In the genomic region with DNA sequence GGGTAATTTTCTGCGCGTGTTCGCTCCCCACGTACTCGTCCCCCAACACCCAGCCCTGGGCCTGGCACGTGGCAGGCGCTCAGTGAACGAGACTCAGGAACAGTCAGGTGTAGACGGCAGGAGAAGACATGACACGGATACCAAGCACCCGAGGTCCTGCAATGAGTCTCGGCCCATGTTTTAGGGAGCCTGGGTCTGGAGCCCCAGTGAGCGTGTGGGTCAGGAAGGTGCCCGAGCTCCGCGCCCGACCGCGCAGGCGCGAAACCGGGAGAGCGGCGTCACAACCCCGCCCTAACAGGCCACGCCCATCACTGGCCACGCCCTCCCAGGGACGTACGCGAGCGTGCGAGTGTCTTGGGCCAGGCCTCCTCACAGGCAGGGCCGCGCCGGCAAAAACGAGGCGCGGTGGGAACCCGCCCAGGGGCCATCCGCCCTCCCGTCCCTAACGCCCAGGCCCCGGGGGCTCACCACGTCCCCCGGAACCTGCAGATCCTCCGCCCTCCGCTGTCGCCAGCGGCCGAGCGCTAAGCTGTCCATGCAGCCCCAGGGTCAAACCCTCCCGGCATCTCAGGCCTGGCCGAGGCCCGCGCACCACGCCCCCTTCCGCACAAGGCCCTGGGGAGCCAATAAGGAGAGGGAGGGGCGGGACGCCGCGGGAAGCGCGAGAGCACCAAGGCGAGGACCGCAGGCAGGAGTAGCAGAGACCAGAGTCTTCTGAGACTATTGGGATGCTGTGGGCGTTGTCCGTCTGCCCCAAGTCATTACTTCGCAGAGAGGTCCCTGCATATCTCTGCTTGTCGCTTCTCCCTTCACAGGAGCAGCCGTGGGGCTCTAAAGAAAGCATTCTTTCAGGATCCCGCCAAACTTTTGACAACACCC, we compare ENCODE assay signal across 8 cellular contexts. TPM values are rescaled to one million over a fixed set of nuclear protein-coding genes. Genes with fewer than 3 reads are reported as not detected.
A peak's percentile ranks its signal among the peaks of the same experiment; 100 is the strongest.
DNase-seq lines count a peak whose midpoint lies in the region; ATAC-seq and TF ChIP-seq lines count a peak whose summit lies in the region.

A gene (minus strand): TSS at position 595 of the 879 bp plus-strand sequence. CDS start 58 bp downstream, at position 537.

- H3K27ac ChIP-seq in C4-2B: peak within 1 kb of the TSS; percentile 94
- H3K27ac ChIP-seq in liver (ENCODE audit: low read depth in 1 of 2, low read length in 2 of 2): peak within 1 kb of the TSS; percentile 72 to 95

- ATAC-seq in GM19395 (IDR thresholded peaks at IDR 0.05; ENCODE audit: unreplicated experiment) (peak; percentile 84), HG03558 (IDR thresholded peaks at IDR 0.05; ENCODE audit: extremely low read depth, unreplicated experiment) (peak; percentile 63)

- no peak for TF ChIP-seq RAD21 in liver (IDR thresholded peaks at IDR 0.05)

- H3K27me3 ChIP-seq in liver (ENCODE audit: control insufficient read depth in 4 of 4, insufficient read depth in 4 of 4, low read length in 3 of 4): no peaks in the 10 kb centered on the region

- peak within 1 kb of the TSS; percentile 71 to 80 for H3K9ac ChIP-seq in liver (ENCODE audit: low read depth in 1 of 2, low read length in 2 of 2)

- no peaks in the 10 kb centered on the region for H3K36me3 ChIP-seq in liver (ENCODE audit: control insufficient read depth in 4 of 4, insufficient read depth in 3 of 4, low read depth in 1 of 4, low read length in 3 of 4)

- peak; percentile 94 for DNase-seq in NCI-H748 (lab: John Stamatoyannopoulos, UW; ENCODE audit: unreplicated experiment)
- DNase-seq in activated CD4-positive, alpha-beta T cell treated with anti-CD3 and anti-CD28 coated beads, Interleukin-2, amount 50 U/mL, for 4 hours: peak; percentile 96 to 98
- DNase-seq in dermis blood vessel endothelial cell: peak; percentile 99
- DNase-seq in stimulated activated CD4-positive, alpha-beta T cell treated with anti-CD3 and anti-CD28 coated beads, Interleukin-4, amount 100 ng/mL, for 1 hour: peak; percentile 98

- peak within 1 kb of the TSS; percentile 67 to 83 (median 78) for H3K4me3 ChIP-seq in liver (ENCODE audit: low read depth in 1 of 3, low read length in 3 of 3)

- peaks cover 3 to 25% (median 17%) of the 10 kb centered on the region in 4 donors for H3K4me1 ChIP-seq in liver (ENCODE audit: control insufficient read depth in 4 of 4, insufficient read depth in 4 of 4, low read length in 3 of 4)

- no peaks in the 10 kb centered on the region for H3K9me3 ChIP-seq in liver (ENCODE audit: control insufficient read depth in 4 of 4, low read length in 3 of 4)

- TF ChIP-seq CTCF in C4-2B (conservative IDR thresholded peaks at IDR 0.05): no peak
- TF ChIP-seq CTCF in liver (IDR thresholded peaks at IDR 0.05; ENCODE audit: low read depth, low read length, missing input control): no peak

- under 1% methylated on average over 71 of the region's 71 CpGs for WGBS in liver

TF ChIP-seq in liver, 16 proteins besides CTCF, POLR2A, EP300 and RAD21:
- TF ChIP-seq, protein P1, sequence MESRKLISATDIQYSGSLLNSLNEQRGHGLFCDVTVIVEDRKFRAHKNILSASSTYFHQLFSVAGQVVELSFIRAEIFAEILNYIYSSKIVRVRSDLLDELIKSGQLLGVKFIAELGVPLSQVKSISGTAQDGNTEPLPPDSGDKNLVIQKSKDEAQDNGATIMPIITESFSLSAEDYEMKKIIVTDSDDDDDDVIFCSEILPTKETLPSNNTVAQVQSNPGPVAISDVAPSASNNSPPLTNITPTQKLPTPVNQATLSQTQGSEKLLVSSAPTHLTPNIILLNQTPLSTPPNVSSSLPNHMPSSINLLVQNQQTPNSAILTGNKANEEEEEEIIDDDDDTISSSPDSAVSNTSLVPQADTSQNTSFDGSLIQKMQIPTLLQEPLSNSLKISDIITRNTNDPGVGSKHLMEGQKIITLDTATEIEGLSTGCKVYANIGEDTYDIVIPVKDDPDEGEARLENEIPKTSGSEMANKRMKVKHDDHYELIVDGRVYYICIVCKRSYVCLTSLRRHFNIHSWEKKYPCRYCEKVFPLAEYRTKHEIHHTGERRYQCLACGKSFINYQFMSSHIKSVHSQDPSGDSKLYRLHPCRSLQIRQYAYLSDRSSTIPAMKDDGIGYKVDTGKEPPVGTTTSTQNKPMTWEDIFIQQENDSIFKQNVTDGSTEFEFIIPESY (IDR thresholded peaks at IDR 0.05): peak; percentile 98
- TF ChIP-seq, protein P2, sequence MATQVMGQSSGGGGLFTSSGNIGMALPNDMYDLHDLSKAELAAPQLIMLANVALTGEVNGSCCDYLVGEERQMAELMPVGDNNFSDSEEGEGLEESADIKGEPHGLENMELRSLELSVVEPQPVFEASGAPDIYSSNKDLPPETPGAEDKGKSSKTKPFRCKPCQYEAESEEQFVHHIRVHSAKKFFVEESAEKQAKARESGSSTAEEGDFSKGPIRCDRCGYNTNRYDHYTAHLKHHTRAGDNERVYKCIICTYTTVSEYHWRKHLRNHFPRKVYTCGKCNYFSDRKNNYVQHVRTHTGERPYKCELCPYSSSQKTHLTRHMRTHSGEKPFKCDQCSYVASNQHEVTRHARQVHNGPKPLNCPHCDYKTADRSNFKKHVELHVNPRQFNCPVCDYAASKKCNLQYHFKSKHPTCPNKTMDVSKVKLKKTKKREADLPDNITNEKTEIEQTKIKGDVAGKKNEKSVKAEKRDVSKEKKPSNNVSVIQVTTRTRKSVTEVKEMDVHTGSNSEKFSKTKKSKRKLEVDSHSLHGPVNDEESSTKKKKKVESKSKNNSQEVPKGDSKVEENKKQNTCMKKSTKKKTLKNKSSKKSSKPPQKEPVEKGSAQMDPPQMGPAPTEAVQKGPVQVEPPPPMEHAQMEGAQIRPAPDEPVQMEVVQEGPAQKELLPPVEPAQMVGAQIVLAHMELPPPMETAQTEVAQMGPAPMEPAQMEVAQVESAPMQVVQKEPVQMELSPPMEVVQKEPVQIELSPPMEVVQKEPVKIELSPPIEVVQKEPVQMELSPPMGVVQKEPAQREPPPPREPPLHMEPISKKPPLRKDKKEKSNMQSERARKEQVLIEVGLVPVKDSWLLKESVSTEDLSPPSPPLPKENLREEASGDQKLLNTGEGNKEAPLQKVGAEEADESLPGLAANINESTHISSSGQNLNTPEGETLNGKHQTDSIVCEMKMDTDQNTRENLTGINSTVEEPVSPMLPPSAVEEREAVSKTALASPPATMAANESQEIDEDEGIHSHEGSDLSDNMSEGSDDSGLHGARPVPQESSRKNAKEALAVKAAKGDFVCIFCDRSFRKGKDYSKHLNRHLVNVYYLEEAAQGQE (IDR thresholded peaks at IDR 0.05): peak; percentile 53
- TF ChIP-seq YY1 (IDR thresholded peaks at IDR 0.05): peak; percentile 77
- TF ChIP-seq JUND (IDR thresholded peaks at IDR 0.05): no peak
- TF ChIP-seq HNF4G (IDR thresholded peaks at IDR 0.05): no peak
- TF ChIP-seq, protein P3, sequence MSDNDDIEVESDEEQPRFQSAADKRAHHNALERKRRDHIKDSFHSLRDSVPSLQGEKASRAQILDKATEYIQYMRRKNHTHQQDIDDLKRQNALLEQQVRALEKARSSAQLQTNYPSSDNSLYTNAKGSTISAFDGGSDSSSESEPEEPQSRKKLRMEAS (IDR thresholded peaks at IDR 0.05): peak; percentile 60
- TF ChIP-seq GABPA (IDR thresholded peaks at IDR 0.05 in 1 of 2, conservative IDR thresholded peaks at IDR 0.05 in 1 of 2): peak in 1 of 2 donors; percentile 68
- TF ChIP-seq FOXA1 (IDR thresholded peaks at IDR 0.05): peak; percentile 22
- peak in 1 of 2 donors; percentile 24 for TF ChIP-seq EGR1 (IDR thresholded peaks at IDR 0.05; ENCODE audit: low read depth in 2 of 2)
- TF ChIP-seq TAF1 (conservative IDR thresholded peaks at IDR 0.05): no peak
- TF ChIP-seq RXRA (IDR thresholded peaks at IDR 0.05): peak in 1 of 2 donors; percentile 9
- TF ChIP-seq NR2F2 (IDR thresholded peaks at IDR 0.05): peak; percentile 28
- TF ChIP-seq SP1 (IDR thresholded peaks at IDR 0.05): peak; percentile 81
TF ChIP-seq in liver: peak in this region for 10.

RNA-seq across cellular contexts. Expression of the gene that starts here (rescaled TPM):
- total RNA-seq in dermis blood vessel endothelial cell (0.14 and 1.0 TPM in 2 replicates), liver (under 1 TPM; 0.14 to 0.67 TPM)
- polyA plus RNA-seq in liver: 1 to 10 TPM; 1.8 to 2.7 TPM

Comparison
In these comparisons a context has a peak if more than half of its experiments do, and no peak if none do; other contexts are left out.
1. Peak in every context shown above with its lines: DNase-seq, ATAC-seq, H3K4me3 ChIP-seq and H3K27ac ChIP-seq.